ENCODE assay signal across 1 cellular context in genomic region chr11:8011981-8012444, GRCh38.
TF ChIP-seq lines count a peak whose summit lies in the region.

No MANE protein-coding gene starts in this region.

TF ChIP-seq in IMR-90, 13 proteins besides CTCF, POLR2A, EP300 and RAD21:
- TF ChIP-seq MAFK (IDR thresholded peaks at IDR 0.05; ENCODE audit: low read depth, low read length) (peak; percentile 67), SMC3 (IDR thresholded peaks at IDR 0.05; ENCODE audit: low read depth, low read length) (no peak), RFX5 (IDR thresholded peaks at IDR 0.05; ENCODE audit: low read depth, low read length) (peak; percentile 74; the same call in 1 of the 2 replicates), BHLHE40 (IDR thresholded peaks at IDR 0.05; ENCODE audit: low read depth, low read length) (0 out of 2 replicates have a peak, but pooled peaks have one; percentile 13), FOS (IDR thresholded peaks at IDR 0.05; ENCODE audit: low read depth, low read length) (peak; percentile 69; the same call in 1 of the 2 replicates)
